ENCODE assay signal across 15 cellular contexts in the genomic region with DNA sequence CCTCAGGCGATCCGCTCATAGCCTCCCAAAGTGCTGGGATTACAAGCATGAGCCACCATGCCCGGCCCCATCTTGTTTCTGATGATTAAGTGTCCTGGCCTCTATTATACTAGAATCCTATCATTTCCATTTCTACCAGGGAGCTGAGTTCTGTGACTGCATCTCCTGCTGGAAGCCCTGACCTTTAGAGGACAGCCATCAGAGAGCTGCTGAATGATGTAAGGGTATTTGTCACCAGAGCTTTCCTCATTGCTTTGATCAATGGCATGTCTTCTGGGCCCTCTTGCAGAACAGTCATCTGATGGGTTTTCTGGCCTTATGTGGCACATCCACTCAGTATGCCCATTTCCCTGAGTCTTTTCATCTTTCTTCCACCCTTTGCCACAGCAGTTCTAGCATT. TPM values are rescaled to one million over a fixed set of nuclear protein-coding genes. Genes with fewer than 3 reads are reported as not detected.
A peak's percentile ranks its signal among the peaks of the same experiment; 100 is the strongest.
DNase-seq lines count a peak whose midpoint lies in the region; ATAC-seq and TF ChIP-seq lines count a peak whose summit lies in the region.
"Had no signal": no experiment of that assay in that cellular context is flagged by ENCODE, and none has a peak within 500 bp of the region (broad histone marks: within the 10 kb centered on the region; RNA-seq: fewer than 3 reads in every experiment).

No MANE protein-coding gene starts in this region.

- no peaks in the 10 kb centered on the region for H3K27me3 ChIP-seq in WERI-Rb-1 (ENCODE audit: insufficient read depth, low read depth, severe bottlenecking)
- H3K27me3 ChIP-seq: BLaER1 had no signal

- H3K27ac ChIP-seq in WERI-Rb-1: peak overlapping the region; percentile 90
- H3K27ac ChIP-seq: BLaER1, GM23248 had no signal

- no peak overlapping the region; the same call in 1 of the 2 replicates for H3K4me3 ChIP-seq in WERI-Rb-1 (ENCODE audit: low read depth, low read length)
- H3K4me3 ChIP-seq: BLaER1, GM23248 had no signal

- H3K36me3 ChIP-seq in WERI-Rb-1: no peaks in the 10 kb centered on the region
- H3K36me3 ChIP-seq: BLaER1 had no signal

- no peak for TF ChIP-seq CTCF in WERI-Rb-1 (IDR thresholded peaks at IDR 0.05; ENCODE audit: low read depth, low read length)

- DNase-seq in activated CD8-positive, alpha-beta memory T cell treated with anti-CD3 and anti-CD28 coated beads, Interleukin-2, amount 50 U/mL, for 48 hours: peak; percentile 1
- DNase-seq in activated CD8-positive, alpha-beta memory T cell treated with anti-CD3 and anti-CD28 coated beads for 24 hours: no peak
- no peak for DNase-seq in WERI-Rb-1
- DNase-seq in left lobe of liver (ENCODE audit: low spot score): peak; percentile 26
- DNase-seq in OCI-M2 (lab: John Stamatoyannopoulos, UW; ENCODE audit: unreplicated experiment): no peak
- DNase-seq: 8988T; AML-193; Caco-2; CD8-positive, alpha-beta memory T cell; DND-41; GDM1; GM23248 had no signal

- peaks cover 16% of the 10 kb centered on the region for H3K9me3 ChIP-seq in WERI-Rb-1 (ENCODE audit: severe bottlenecking)
- H3K9me3 ChIP-seq: BLaER1, Caco-2 had no signal

- ATAC-seq in left lobe of liver (no peak), GM19452 (IDR thresholded peaks at IDR 0.05; ENCODE audit: unreplicated experiment) (no peak), HG03439 (IDR thresholded peaks at IDR 0.05; ENCODE audit: unreplicated experiment) (no peak)

RNA-seq across cellular contexts. Expression of gene PSMD12, which starts 39.9 kb away (rescaled TPM):
- total RNA-seq in left lobe of liver: 28.1 TPM

RNA-seq across cellular contexts. Expression of gene PITPNC1, which starts 50.6 kb away (rescaled TPM):
- 13.1 TPM for total RNA-seq in left lobe of liver

Comparison
In these comparisons a context has a peak if more than half of its experiments do, and no peak if none do; other contexts are left out.
1. DNase-seq: peak in activated CD8-positive, alpha-beta memory T cell treated with anti-CD3 and anti-CD28 coated beads, Interleukin-2, amount 50 U/mL, for 48 hours (single experiment) and left lobe of liver (single experiment); none in activated CD8-positive, alpha-beta memory T cell treated with anti-CD3 and anti-CD28 coated beads for 24 hours (single experiment), WERI-Rb-1 (single experiment) and OCI-M2 (single experiment).